Comparison of ENCODE assay signal across 1 cellular context in genomic region chr14:23646648-23647549, GRCh38.
A peak's percentile ranks its signal among the peaks of the same experiment; 100 is the strongest.
TF ChIP-seq lines count a peak whose summit lies in the region.

No MANE protein-coding gene starts in this region.

TF ChIP-seq in HepG2, 621 proteins besides CTCF, POLR2A, EP300 and RAD21 (continued from another document and continues in another):
- TF ChIP-seq TERF1 (CRISPR knock-in tag; IDR thresholded peaks at IDR 0.05) (peak; percentile 86), SETDB1 (CRISPR knock-in tag; IDR thresholded peaks at IDR 0.05; ENCODE audit: borderline replicate concordance) (no peak), NR2F6 (IDR thresholded peaks at IDR 0.05) (peak; percentile 28; the same call in 1 of the 2 replicates), NR2F6 (CRISPR knock-in tag; IDR thresholded peaks at IDR 0.05) (no peak), RBM39 (IDR thresholded peaks at IDR 0.05; ENCODE audit: low read depth, low read length, poor library complexity, severe bottlenecking) (no peak), FOXK1 (CRISPR knock-in tag; IDR thresholded peaks at IDR 0.05; ENCODE audit: borderline replicate concordance, low read depth) (no peak), U2AF1 (optimal IDR thresholded peaks at IDR 0.05; ENCODE audit: low read depth, low read length) (peak; percentile 78), HOXA7 (CRISPR knock-in tag; IDR thresholded peaks at IDR 0.05) (0 out of 2 replicates have a peak, but pooled peaks have one; percentile 52), ZNF572 (CRISPR knock-in tag; IDR thresholded peaks at IDR 0.05) (0 out of 2 replicates have a peak, but pooled peaks have one; percentile 21), POLR2G (IDR thresholded peaks at IDR 0.05; ENCODE audit: low read depth, low read length) (peak; percentile 84), SATB2 (CRISPR knock-in tag; IDR thresholded peaks at IDR 0.05) (no peak), BCL6 (CRISPR knock-in tag; IDR thresholded peaks at IDR 0.05) (no peak), ZNF83 (CRISPR knock-in tag; IDR thresholded peaks at IDR 0.05; ENCODE audit: borderline replicate concordance) (no peak), CCAR2 (optimal IDR thresholded peaks at IDR 0.05; ENCODE audit: low read depth, low read length) (peak; percentile 78), CBFB (CRISPR knock-in tag; IDR thresholded peaks at IDR 0.05) (peak; percentile 57; the same call in 1 of the 2 replicates), HES4 (CRISPR knock-in tag; IDR thresholded peaks at IDR 0.05; ENCODE audit: borderline replicate concordance) (0 out of 2 replicates have a peak, but pooled peaks have one; percentile 51), ZNF496 (CRISPR knock-in tag; IDR thresholded peaks at IDR 0.05; ENCODE audit: insufficient replicate concordance) (no peak), MAFF (IDR thresholded peaks at IDR 0.05; ENCODE audit: low read depth, low read length) (peak; percentile 82), BORCS8-MEF2B (CRISPR knock-in tag; IDR thresholded peaks at IDR 0.05) (peak; percentile 77), ZNF761 (CRISPR knock-in tag; conservative IDR thresholded peaks at IDR 0.05) (peak; percentile 48; the same call in 1 of the 2 replicates), ZNF614 (CRISPR knock-in tag; IDR thresholded peaks at IDR 0.05; ENCODE audit: borderline replicate concordance) (no peak), RNF2 (conservative IDR thresholded peaks at IDR 0.05; ENCODE audit: low read depth) (no peak), ZSCAN12 (CRISPR knock-in tag; IDR thresholded peaks at IDR 0.05) (no peak), ZNF660 (CRISPR knock-in tag; IDR thresholded peaks at IDR 0.05; ENCODE audit: borderline replicate concordance, low read depth) (no peak), PAWR (CRISPR knock-in tag; IDR thresholded peaks at IDR 0.05; ENCODE audit: borderline replicate concordance) (no peak), REST (IDR thresholded peaks at IDR 0.05; ENCODE audit: borderline replicate concordance in 1 of 2, low read depth in 1 of 2, low read length in 2 of 2) (no peak), HOXA9 (CRISPR knock-in tag; IDR thresholded peaks at IDR 0.05; ENCODE audit: borderline replicate concordance) (peak; percentile 73; the same call in 1 of the 2 replicates), ZNF891 (CRISPR knock-in tag; IDR thresholded peaks at IDR 0.05) (peak; percentile 52; the same call in 1 of the 2 replicates), ZKSCAN1 (IDR thresholded peaks at IDR 0.05; ENCODE audit: low read length) (no peak), ZNF709 (CRISPR knock-in tag; IDR thresholded peaks at IDR 0.05) (0 out of 2 replicates have a peak, but pooled peaks have one; percentile 45), MAFK (conservative IDR thresholded peaks at IDR 0.05 in 1 of 2, IDR thresholded peaks at IDR 0.05 in 1 of 2; ENCODE audit: low read length in 2 of 2) (peak; percentile 68 to 85), HNF1B (CRISPR knock-in tag; IDR thresholded peaks at IDR 0.05) (no peak), JUNB (CRISPR knock-in tag; IDR thresholded peaks at IDR 0.05; ENCODE audit: borderline replicate concordance) (peak; percentile 77), PCBP1 (IDR thresholded peaks at IDR 0.05; ENCODE audit: borderline replicate concordance, low read depth, low read length) (0 out of 2 replicates have a peak, but pooled peaks have one; percentile 22), ZZZ3 (CRISPR knock-in tag; IDR thresholded peaks at IDR 0.05; ENCODE audit: borderline replicate concordance) (0 out of 2 replicates have a peak, but pooled peaks have one; percentile 65), HNRNPUL1 (IDR thresholded peaks at IDR 0.05; ENCODE audit: low read depth, low read length) (peak; percentile 3; the same call in 1 of the 2 replicates), RBFOX2 (IDR thresholded peaks at IDR 0.05; ENCODE audit: low read depth, low read length) (peak; percentile 84), ATF7-NPFF (CRISPR knock-in tag; IDR thresholded peaks at IDR 0.05; ENCODE audit: low read depth) (peak; percentile 31), HOXA3 (CRISPR knock-in tag; IDR thresholded peaks at IDR 0.05) (peak; percentile 54), EZH2 (conservative IDR thresholded peaks at IDR 0.05; ENCODE audit: low read depth, low read length) (no peak), MYNN (CRISPR knock-in tag; IDR thresholded peaks at IDR 0.05; ENCODE audit: low read depth) (no peak), ARID4A (CRISPR knock-in tag; IDR thresholded peaks at IDR 0.05; ENCODE audit: borderline replicate concordance) (peak; percentile 50; the same call in 1 of the 2 replicates), NR2C2 (CRISPR knock-in tag; IDR thresholded peaks at IDR 0.05; ENCODE audit: borderline replicate concordance) (peak; percentile 35), ZBTB39 (CRISPR knock-in tag; IDR thresholded peaks at IDR 0.05) (no peak; the same call in 1 of the 2 replicates), RXRB (CRISPR knock-in tag; IDR thresholded peaks at IDR 0.05; ENCODE audit: borderline replicate concordance) (no peak), TCF7 (IDR thresholded peaks at IDR 0.05; ENCODE audit: low read depth) (peak; percentile 2; the same call in 1 of the 2 replicates)
- TF ChIP-seq, protein P1, sequence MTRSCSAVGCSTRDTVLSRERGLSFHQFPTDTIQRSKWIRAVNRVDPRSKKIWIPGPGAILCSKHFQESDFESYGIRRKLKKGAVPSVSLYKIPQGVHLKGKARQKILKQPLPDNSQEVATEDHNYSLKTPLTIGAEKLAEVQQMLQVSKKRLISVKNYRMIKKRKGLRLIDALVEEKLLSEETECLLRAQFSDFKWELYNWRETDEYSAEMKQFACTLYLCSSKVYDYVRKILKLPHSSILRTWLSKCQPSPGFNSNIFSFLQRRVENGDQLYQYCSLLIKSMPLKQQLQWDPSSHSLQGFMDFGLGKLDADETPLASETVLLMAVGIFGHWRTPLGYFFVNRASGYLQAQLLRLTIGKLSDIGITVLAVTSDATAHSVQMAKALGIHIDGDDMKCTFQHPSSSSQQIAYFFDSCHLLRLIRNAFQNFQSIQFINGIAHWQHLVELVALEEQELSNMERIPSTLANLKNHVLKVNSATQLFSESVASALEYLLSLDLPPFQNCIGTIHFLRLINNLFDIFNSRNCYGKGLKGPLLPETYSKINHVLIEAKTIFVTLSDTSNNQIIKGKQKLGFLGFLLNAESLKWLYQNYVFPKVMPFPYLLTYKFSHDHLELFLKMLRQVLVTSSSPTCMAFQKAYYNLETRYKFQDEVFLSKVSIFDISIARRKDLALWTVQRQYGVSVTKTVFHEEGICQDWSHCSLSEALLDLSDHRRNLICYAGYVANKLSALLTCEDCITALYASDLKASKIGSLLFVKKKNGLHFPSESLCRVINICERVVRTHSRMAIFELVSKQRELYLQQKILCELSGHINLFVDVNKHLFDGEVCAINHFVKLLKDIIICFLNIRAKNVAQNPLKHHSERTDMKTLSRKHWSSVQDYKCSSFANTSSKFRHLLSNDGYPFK (CRISPR knock-in tag; IDR thresholded peaks at IDR 0.05; ENCODE audit: borderline replicate concordance), result no peak
- TF ChIP-seq, protein P2, sequence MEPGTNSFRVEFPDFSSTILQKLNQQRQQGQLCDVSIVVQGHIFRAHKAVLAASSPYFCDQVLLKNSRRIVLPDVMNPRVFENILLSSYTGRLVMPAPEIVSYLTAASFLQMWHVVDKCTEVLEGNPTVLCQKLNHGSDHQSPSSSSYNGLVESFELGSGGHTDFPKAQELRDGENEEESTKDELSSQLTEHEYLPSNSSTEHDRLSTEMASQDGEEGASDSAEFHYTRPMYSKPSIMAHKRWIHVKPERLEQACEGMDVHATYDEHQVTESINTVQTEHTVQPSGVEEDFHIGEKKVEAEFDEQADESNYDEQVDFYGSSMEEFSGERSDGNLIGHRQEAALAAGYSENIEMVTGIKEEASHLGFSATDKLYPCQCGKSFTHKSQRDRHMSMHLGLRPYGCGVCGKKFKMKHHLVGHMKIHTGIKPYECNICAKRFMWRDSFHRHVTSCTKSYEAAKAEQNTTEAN (CRISPR knock-in tag; conservative IDR thresholded peaks at IDR 0.05), result peak; percentile 62; the same call in 1 of the 2 replicates
- TF ChIP-seq, protein P3, sequence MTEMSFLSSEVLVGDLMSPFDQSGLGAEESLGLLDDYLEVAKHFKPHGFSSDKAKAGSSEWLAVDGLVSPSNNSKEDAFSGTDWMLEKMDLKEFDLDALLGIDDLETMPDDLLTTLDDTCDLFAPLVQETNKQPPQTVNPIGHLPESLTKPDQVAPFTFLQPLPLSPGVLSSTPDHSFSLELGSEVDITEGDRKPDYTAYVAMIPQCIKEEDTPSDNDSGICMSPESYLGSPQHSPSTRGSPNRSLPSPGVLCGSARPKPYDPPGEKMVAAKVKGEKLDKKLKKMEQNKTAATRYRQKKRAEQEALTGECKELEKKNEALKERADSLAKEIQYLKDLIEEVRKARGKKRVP (CRISPR knock-in tag; IDR thresholded peaks at IDR 0.05), result peak; percentile 69 to 84
